Comparison of ENCODE assay signal across 27 cellular contexts in the genomic region with DNA sequence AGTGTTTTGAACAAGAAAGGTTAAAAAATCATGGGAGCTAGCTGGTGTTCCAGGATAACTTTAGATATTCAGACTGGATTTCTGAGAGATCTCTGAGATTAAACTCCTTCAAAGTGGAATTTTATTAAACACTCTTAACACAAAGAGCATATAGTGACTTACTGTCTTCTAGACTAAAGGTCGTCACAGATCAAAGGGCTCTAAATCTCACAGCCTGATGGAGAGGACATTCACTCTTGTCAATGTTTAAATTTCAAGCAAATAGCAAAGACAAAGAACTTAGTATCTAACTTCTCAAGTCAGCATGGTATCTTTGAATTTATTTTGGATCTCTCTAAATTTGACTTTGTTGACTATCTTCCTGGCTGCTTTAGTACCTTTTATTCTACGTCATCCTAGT.
"Had no signal": no experiment of that assay in that cellular context is flagged by ENCODE, and none has a peak within 500 bp of the region (broad histone marks: within the 10 kb centered on the region; RNA-seq: fewer than 3 reads in every experiment).

No MANE protein-coding gene starts in this region.

- H3K4me1 ChIP-seq: colonic mucosa, esophagus muscularis mucosa, esophagus squamous epithelium, foreskin keratinocyte, gastrocnemius medialis, gastroesophageal sphincter, heart left ventricle, heart right ventricle had no signal

- H3K9me3 ChIP-seq: colonic mucosa, esophagus muscularis mucosa, esophagus squamous epithelium, gastrocnemius medialis, gastroesophageal sphincter had no signal

- DNase-seq: colonic mucosa; cortex of kidney; dermis blood vessel endothelial cell; dorsolateral prefrontal cortex; effector CD4-positive, alpha-beta T cell; effector CD8-positive, alpha-beta T cell; effector memory CD4-positive, alpha-beta T cell; effector memory CD8-positive, alpha-beta T cell; endodermal cell; erythroblast; esophagus squamous epithelium; foreskin fibroblast; foreskin keratinocyte; foreskin melanocyte; gastrocnemius medialis; glutamatergic neuron; head of caudate nucleus; heart left ventricle; heart right ventricle had no signal

- ATAC-seq: effector memory CD8-positive, alpha-beta T cell; esophagus mucosa; foreskin keratinocyte; gastrocnemius medialis; gastroesophageal sphincter; heart left ventricle; heart right ventricle had no signal

- H3K27me3 ChIP-seq: colonic mucosa, dorsolateral prefrontal cortex, esophagus muscularis mucosa, esophagus squamous epithelium, foreskin keratinocyte, gastrocnemius medialis, gastroesophageal sphincter, heart left ventricle, heart right ventricle had no signal

- H3K36me3 ChIP-seq: colonic mucosa had no signal

- H3K4me3 ChIP-seq: colonic mucosa, coronary artery, dorsolateral prefrontal cortex, esophagus muscularis mucosa, esophagus squamous epithelium, gastrocnemius medialis, gastroesophageal sphincter, heart left ventricle, heart right ventricle had no signal

- FAIRE-seq: endometrium, endothelial cell of umbilical vein, frontal cortex had no signal

- H3K27ac ChIP-seq: colonic mucosa, coronary artery, dorsolateral prefrontal cortex, epithelial cell of prostate, esophagus muscularis mucosa, esophagus squamous epithelium, foreskin keratinocyte, gastrocnemius medialis, gastroesophageal sphincter, heart left ventricle, heart right ventricle had no signal
